In genomic region chr1:203630697-203631096, GRCh38 we compare ENCODE assay signal across 9 cellular contexts. TPM values are rescaled to one million over a fixed set of nuclear protein-coding genes. Genes with fewer than 3 reads are reported as not detected.
DNase-seq lines count a peak whose midpoint lies in the region; ATAC-seq and TF ChIP-seq lines count a peak whose summit lies in the region.
"Had no signal": no experiment of that assay in that cellular context is flagged by ENCODE, and none has a peak within 500 bp of the region (broad histone marks: within the 10 kb centered on the region; RNA-seq: fewer than 3 reads in every experiment).

No MANE protein-coding gene starts in this region.

- DNase-seq in KBM-7 (peak; percentile 7), immature natural killer cell (no peak), activated gamma-delta T cell treated with Interleukin-2 at 50 U/mL for 16 hours (no peak), HEK293T (ENCODE audit: extremely low spot score) (no peak)
- no peak for DNase-seq in activated naive CD8-positive, alpha-beta T cell treated with anti-CD3 and anti-CD28 coated beads, Interleukin-2, amount 50 U/mL, for 24 hours
- no peak for DNase-seq in stimulated activated naive CD8-positive, alpha-beta T cell treated with anti-CD3 and anti-CD28 coated beads, Interleukin-15, amount 100 ng/mL, for 72 hours
- DNase-seq: effector CD8-positive, alpha-beta T cell; NCI-H1105 had no signal

- CTCF ChIA-PET in HEK293T (lab: Yijun Ruan, JAX): no interaction called here

- H3K27me3 Mint-ChIP-seq in activated naive CD8-positive, alpha-beta T cell treated with anti-CD3 and anti-CD28 coated beads, Interleukin-2, amount 50 U/mL, for 24 hours: no peaks in the 10 kb centered on the region
- H3K27me3 Mint-ChIP-seq in immature natural killer cell (ENCODE audit: low read depth in 3 of 3): peaks cover 4 to 25% (median 24%) of the 10 kb centered on the region in 3 donors
- no peaks in the 10 kb centered on the region for H3K27me3 Mint-ChIP-seq in stimulated activated naive CD8-positive, alpha-beta T cell treated with anti-CD3 and anti-CD28 coated beads, Interleukin-15, amount 100 ng/mL, for 72 hours

- ATAC-seq in activated naive CD8-positive, alpha-beta T cell treated with anti-CD3 and anti-CD28 coated beads, Interleukin-2, amount 50 U/mL, for 24 hours: no peak
- no peak for ATAC-seq in stimulated activated naive CD8-positive, alpha-beta T cell treated with anti-CD3 and anti-CD28 coated beads, Interleukin-15, amount 100 ng/mL, for 72 hours
- ATAC-seq in GM21825 (IDR thresholded peaks at IDR 0.05; ENCODE audit: unreplicated experiment): no peak

- POLR2A ChIA-PET in HEK293T (lab: Yijun Ruan, JAX): no interaction called here

- in situ Hi-C loops in KBM-7 (cut with MboI; ENCODE audit: low pct_unique_long_range_greater_than_20kb, low sequenced_read_pairs): no loop called here

- H3K4me1 Mint-ChIP-seq in activated naive CD8-positive, alpha-beta T cell treated with anti-CD3 and anti-CD28 coated beads, Interleukin-2, amount 50 U/mL, for 24 hours: peaks cover 71% of the 10 kb centered on the region
- peaks cover 61 to 72% of the 10 kb centered on the region in 2 donors for H3K4me1 Mint-ChIP-seq in immature natural killer cell
- peaks cover 68% of the 10 kb centered on the region for H3K4me1 Mint-ChIP-seq in stimulated activated naive CD8-positive, alpha-beta T cell treated with anti-CD3 and anti-CD28 coated beads, Interleukin-15, amount 100 ng/mL, for 72 hours

- peak overlapping the region; percentile 75 for H3K27ac Mint-ChIP-seq in activated naive CD8-positive, alpha-beta T cell treated with anti-CD3 and anti-CD28 coated beads, Interleukin-2, amount 50 U/mL, for 24 hours
- peak overlapping the region; percentile 73 to 97 (median 92) for H3K27ac Mint-ChIP-seq in immature natural killer cell
- peak overlapping the region in 1 of 2 donors; percentile 38 for H3K27ac Mint-ChIP-seq in stimulated activated naive CD8-positive, alpha-beta T cell treated with anti-CD3 and anti-CD28 coated beads, Interleukin-15, amount 100 ng/mL, for 72 hours

- peaks cover 9% of the 10 kb centered on the region for H3K36me3 Mint-ChIP-seq in activated naive CD8-positive, alpha-beta T cell treated with anti-CD3 and anti-CD28 coated beads, Interleukin-2, amount 50 U/mL, for 24 hours (ENCODE audit: low read depth)
- H3K36me3 Mint-ChIP-seq in immature natural killer cell: peaks cover 5 to 18% (median 9%) of the 10 kb centered on the region in 3 donors

- H3K9me3 Mint-ChIP-seq in activated naive CD8-positive, alpha-beta T cell treated with anti-CD3 and anti-CD28 coated beads, Interleukin-2, amount 50 U/mL, for 24 hours: no peaks in the 10 kb centered on the region
- no peaks in the 10 kb centered on the region for H3K9me3 Mint-ChIP-seq in immature natural killer cell
- H3K9me3 Mint-ChIP-seq in stimulated activated naive CD8-positive, alpha-beta T cell treated with anti-CD3 and anti-CD28 coated beads, Interleukin-15, amount 100 ng/mL, for 72 hours: no peaks in the 10 kb centered on the region

- H3K4me3 Mint-ChIP-seq in activated naive CD8-positive, alpha-beta T cell treated with anti-CD3 and anti-CD28 coated beads, Interleukin-2, amount 50 U/mL, for 24 hours: peak overlapping the region; percentile 86
- H3K4me3 Mint-ChIP-seq in immature natural killer cell: peak overlapping the region; percentile 98 to 100 (median 99)
- H3K4me3 Mint-ChIP-seq in stimulated activated naive CD8-positive, alpha-beta T cell treated with anti-CD3 and anti-CD28 coated beads, Interleukin-15, amount 100 ng/mL, for 72 hours: peak overlapping the region; percentile 30 to 98

TF ChIP-seq in HEK293T, 16 proteins besides CTCF, POLR2A, EP300 and RAD21:
- TF ChIP-seq ARNT (IDR thresholded peaks at IDR 0.05) (no peak), LEF1 (IDR thresholded peaks at IDR 0.05; ENCODE audit: borderline replicate concordance) (no peak), FOXK2 (IDR thresholded peaks at IDR 0.05) (no peak), FOXA1 (IDR thresholded peaks at IDR 0.05) (no peak), ELF4 (IDR thresholded peaks at IDR 0.05) (no peak), HDGF (IDR thresholded peaks at IDR 0.05; ENCODE audit: borderline replicate concordance) (no peak), FOXM1 (IDR thresholded peaks at IDR 0.05; ENCODE audit: borderline replicate concordance) (no peak), CTBP1 (IDR thresholded peaks at IDR 0.05; ENCODE audit: borderline replicate concordance) (no peak), SUZ12 (IDR thresholded peaks at IDR 0.05) (no peak), L3MBTL2 (conservative IDR thresholded peaks at IDR 0.05) (no peak), NFRKB (IDR thresholded peaks at IDR 0.05) (no peak), BHLHE40 (IDR thresholded peaks at IDR 0.05; ENCODE audit: borderline replicate concordance) (no peak), ZNF384 (IDR thresholded peaks at IDR 0.05) (no peak), SP1 (IDR thresholded peaks at IDR 0.05) (no peak)
- TF ChIP-seq, protein P1, sequence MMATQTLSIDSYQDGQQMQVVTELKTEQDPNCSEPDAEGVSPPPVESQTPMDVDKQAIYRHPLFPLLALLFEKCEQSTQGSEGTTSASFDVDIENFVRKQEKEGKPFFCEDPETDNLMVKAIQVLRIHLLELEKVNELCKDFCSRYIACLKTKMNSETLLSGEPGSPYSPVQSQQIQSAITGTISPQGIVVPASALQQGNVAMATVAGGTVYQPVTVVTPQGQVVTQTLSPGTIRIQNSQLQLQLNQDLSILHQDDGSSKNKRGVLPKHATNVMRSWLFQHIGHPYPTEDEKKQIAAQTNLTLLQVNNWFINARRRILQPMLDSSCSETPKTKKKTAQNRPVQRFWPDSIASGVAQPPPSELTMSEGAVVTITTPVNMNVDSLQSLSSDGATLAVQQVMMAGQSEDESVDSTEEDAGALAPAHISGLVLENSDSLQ (IDR thresholded peaks at IDR 0.05): no peak

RNA-seq across cellular contexts. Expression of gene ATP2B4, which starts 4.1 kb away (rescaled TPM):
- 10 to 100 TPM; 24.5 to 63.1 (median 36.8) TPM for polyA plus RNA-seq in immature natural killer cell
